ENCODE assay signal across 22 cellular contexts in the genomic region with DNA sequence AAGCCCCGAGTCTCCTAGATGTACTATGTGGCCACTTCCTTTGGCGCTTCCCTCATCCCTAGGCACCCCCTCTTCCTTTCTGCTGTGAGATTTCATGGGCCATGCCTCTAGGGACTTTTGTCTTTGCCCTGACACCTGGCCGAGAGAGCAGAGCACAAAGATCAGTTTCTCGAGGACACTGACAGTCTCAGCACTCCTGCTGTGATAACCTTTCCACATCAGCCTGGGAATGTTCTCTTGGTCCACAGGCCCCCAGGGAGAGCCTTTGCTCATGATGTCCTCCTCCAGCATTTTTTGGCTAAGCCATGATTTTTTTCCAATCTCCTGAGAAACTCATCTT.
DNase-seq lines count a peak whose midpoint lies in the region; ATAC-seq and TF ChIP-seq lines count a peak whose summit lies in the region.
"Had no signal": no experiment of that assay in that cellular context is flagged by ENCODE, and none has a peak within 500 bp of the region (broad histone marks: within the 10 kb centered on the region; RNA-seq: fewer than 3 reads in every experiment).

No MANE protein-coding gene starts in this region.

- no peak overlapping the region for H2AFZ ChIP-seq in Loucy (ENCODE audit: low read length)
- no peak overlapping the region for H2AFZ ChIP-seq in hepatocyte
- H2AFZ ChIP-seq: GM23248 had no signal

- H3K9me3 ChIP-seq in Loucy (ENCODE audit: insufficient read depth, low read depth, low read length) (no peaks in the 10 kb centered on the region), hepatocyte (ENCODE audit: low read depth) (no peaks in the 10 kb centered on the region), psoas muscle (no peaks in the 10 kb centered on the region)
- no peaks in the 10 kb centered on the region for H3K9me3 ChIP-seq in CD4-positive, alpha-beta memory T cell (ENCODE audit: control insufficient read depth in 1 of 2, low read length in 2 of 2)
- H3K9me3 ChIP-seq: HAP-1 had no signal

- peak overlapping the region; percentile 38 for H3K4me2 ChIP-seq in Loucy (ENCODE audit: low read depth, low read length, poor library complexity, severe bottlenecking)
- no peak overlapping the region for H3K4me2 ChIP-seq in hepatocyte
- H3K4me2 ChIP-seq: KMS-11 had no signal

- intact Hi-C loops in psoas muscle (cut with DNase I) (loop anchor here (5.0 to 10.0 kb wide), 5 partner anchors 89 to 306 kb away; a partner anchor contains a TSS), sciatic nerve (cut with DNase I) (no loop called here)
- intact Hi-C loops in CD4-positive, alpha-beta memory T cell (cut with micrococcal nuclease): no loop called here

- H3K4me3 ChIP-seq in Loucy (ENCODE audit: low read length, poor library complexity, severe bottlenecking) (peak overlapping the region; percentile 14), hepatocyte (no peak overlapping the region), psoas muscle (no peak overlapping the region)
- H3K4me3 ChIP-seq in CD4-positive, alpha-beta memory T cell (ENCODE audit: low read length in 2 of 2): no peak overlapping the region
- H3K4me3 ChIP-seq: GM23248, HAP-1 had no signal

- POLR2A ChIA-PET in CD4-positive, alpha-beta memory T cell (lab: Charles Lee; ENCODE audit: partially characterized antibody): no interaction called here

- CTCF ChIA-PET in CD4-positive, alpha-beta memory T cell (lab: Charles Lee; ENCODE audit: partially characterized antibody): no interaction called here

- H3K4me1 ChIP-seq in Loucy (ENCODE audit: insufficient read depth, low read length, poor library complexity, severe bottlenecking) (peaks cover 8% of the 10 kb centered on the region), hepatocyte (ENCODE audit: insufficient read depth) (peaks cover 28% of the 10 kb centered on the region), psoas muscle (peaks cover 45% of the 10 kb centered on the region)
- H3K4me1 ChIP-seq in CD4-positive, alpha-beta memory T cell (ENCODE audit: insufficient read depth, low read length): no peaks in the 10 kb centered on the region
- H3K4me1 ChIP-seq: HAP-1 had no signal

- H3K79me2 ChIP-seq in Loucy (ENCODE audit: insufficient read depth, low read length) (no peaks in the 10 kb centered on the region), hepatocyte (no peaks in the 10 kb centered on the region)

- H3K36me3 ChIP-seq in Loucy (ENCODE audit: insufficient read depth, low read length): no peaks in the 10 kb centered on the region
- no peaks in the 10 kb centered on the region for H3K36me3 ChIP-seq in hepatocyte (replicated peaks; ENCODE audit: insufficient read depth, low read depth)
- no peaks in the 10 kb centered on the region for H3K36me3 ChIP-seq in psoas muscle (ENCODE audit: insufficient read depth in 1 of 2, low read depth in 1 of 2)
- no peaks in the 10 kb centered on the region for H3K36me3 ChIP-seq in CD4-positive, alpha-beta memory T cell (ENCODE audit: insufficient read depth, low read length)
- H3K36me3 ChIP-seq: HAP-1 had no signal

- no peaks in the 10 kb centered on the region for H3K27me3 ChIP-seq in Loucy (ENCODE audit: insufficient read depth, low read length, poor library complexity, severe bottlenecking)
- H3K27me3 ChIP-seq in hepatocyte: no peaks in the 10 kb centered on the region
- H3K27me3 ChIP-seq in psoas muscle (ENCODE audit: insufficient read depth in 3 of 3, low read length in 2 of 3): no peaks in the 10 kb centered on the region
- H3K27me3 ChIP-seq in CD4-positive, alpha-beta memory T cell (ENCODE audit: insufficient read depth, low read length): no peaks in the 10 kb centered on the region

- H3K27ac ChIP-seq in hepatocyte (peak overlapping the region; percentile 19), psoas muscle (peak overlapping the region; percentile 65)
- H3K27ac ChIP-seq in CD4-positive, alpha-beta memory T cell (ENCODE audit: low read depth, low read length): no peak overlapping the region
- H3K27ac ChIP-seq: GM23248, KMS-11 had no signal

- H3K9ac ChIP-seq in Loucy (ENCODE audit: low read depth, low read length, poor library complexity, severe bottlenecking): peak overlapping the region; percentile 15
- H3K9ac ChIP-seq: GM23248, KMS-11 had no signal

- no peak for ATAC-seq in psoas muscle
- ATAC-seq in sciatic nerve: no peak
- ATAC-seq in GM21423 (IDR thresholded peaks at IDR 0.05; ENCODE audit: unreplicated experiment): no peak

- 69% methylated on average over 4 of the region's 4 CpGs for WGBS in hepatocyte (ENCODE audit: low lambda C conversion rate, missing lambda C conversion rate)
- WGBS in psoas muscle, 3 donors: 53 to 75% (median 67%) methylated on average over 4 of the region's 4 CpGs

- H4K20me1 ChIP-seq in Loucy (ENCODE audit: insufficient read depth, low read length, poor library complexity, severe bottlenecking): no peaks in the 10 kb centered on the region
- H4K20me1 ChIP-seq in hepatocyte (ENCODE audit: insufficient read depth, poor library complexity, severe bottlenecking): no peaks in the 10 kb centered on the region

- H3K9me2 ChIP-seq in Loucy (replicated peaks; ENCODE audit: low read depth, low read length) (no peaks in the 10 kb centered on the region), hepatocyte (replicated peaks; ENCODE audit: insufficient read depth) (no peaks in the 10 kb centered on the region)

- no peak overlapping the region for H3K4me3 Mint-ChIP-seq in CD4-positive, alpha-beta memory T cell
- H3K4me3 Mint-ChIP-seq: B cell; CD4-positive, CD25-positive, alpha-beta regulatory T cell; IgD-negative memory B cell had no signal

- DNase-seq in hepatocyte (ENCODE audit: low spot score): no peak
- DNase-seq in psoas muscle: no peak
- no peak for DNase-seq in sciatic nerve (ENCODE audit: low spot score)
- no peak for DNase-seq in CD4-positive, alpha-beta memory T cell
- no peak for DNase-seq in CD1c-positive myeloid dendritic cell (ENCODE audit: extremely low spot score)
- DNase-seq: CD4-positive, CD25-positive, alpha-beta regulatory T cell; GM23248; NCI-H1048; NCI-H1417; NCI-H187; NCI-H2081 treated with DMSO at 0.1 percent for 48 hours; NCI-H2171; NCI-H226; NCI-H510A; NCI-H69; OCI-M1 had no signal

- H3K27me3 Mint-ChIP-seq in CD4-positive, alpha-beta memory T cell: peaks cover 1% of the 10 kb centered on the region in 2 donors

- no peak overlapping the region for H3K27ac Mint-ChIP-seq in CD4-positive, alpha-beta memory T cell
- H3K27ac Mint-ChIP-seq: B cell, IgD-negative memory B cell had no signal

- peaks cover 0 to 4% (median under 1%) of the 10 kb centered on the region in 4 donors for H3K4me1 Mint-ChIP-seq in CD4-positive, alpha-beta memory T cell

- no peaks in the 10 kb centered on the region for H3K9me3 Mint-ChIP-seq in CD4-positive, alpha-beta memory T cell
- H3K9me3 Mint-ChIP-seq: IgD-negative memory B cell had no signal

- TF ChIP-seq CTCF in Loucy (conservative IDR thresholded peaks at IDR 0.05; ENCODE audit: low read length) (no peak), hepatocyte (IDR thresholded peaks at IDR 0.05; ENCODE audit: poor library complexity) (no peak), psoas muscle (IDR thresholded peaks at IDR 0.05) (no peak)

- no peaks in the 10 kb centered on the region for H3K36me3 Mint-ChIP-seq in CD4-positive, alpha-beta memory T cell
- H3K36me3 Mint-ChIP-seq: CD4-positive, CD25-positive, alpha-beta regulatory T cell had no signal

- no peaks in the 10 kb centered on the region for H3F3A ChIP-seq in Loucy (ENCODE audit: low read depth)

Comparison
In these comparisons a context has a peak if more than half of its experiments do, and no peak if none do; other contexts are left out.
1. intact Hi-C loops: an anchor here in psoas muscle (5.0 to 10.0 kb wide); none called in sciatic nerve and CD4-positive, alpha-beta memory T cell.